Comparison of ENCODE assay signal across 31 cellular contexts in the genomic region with DNA sequence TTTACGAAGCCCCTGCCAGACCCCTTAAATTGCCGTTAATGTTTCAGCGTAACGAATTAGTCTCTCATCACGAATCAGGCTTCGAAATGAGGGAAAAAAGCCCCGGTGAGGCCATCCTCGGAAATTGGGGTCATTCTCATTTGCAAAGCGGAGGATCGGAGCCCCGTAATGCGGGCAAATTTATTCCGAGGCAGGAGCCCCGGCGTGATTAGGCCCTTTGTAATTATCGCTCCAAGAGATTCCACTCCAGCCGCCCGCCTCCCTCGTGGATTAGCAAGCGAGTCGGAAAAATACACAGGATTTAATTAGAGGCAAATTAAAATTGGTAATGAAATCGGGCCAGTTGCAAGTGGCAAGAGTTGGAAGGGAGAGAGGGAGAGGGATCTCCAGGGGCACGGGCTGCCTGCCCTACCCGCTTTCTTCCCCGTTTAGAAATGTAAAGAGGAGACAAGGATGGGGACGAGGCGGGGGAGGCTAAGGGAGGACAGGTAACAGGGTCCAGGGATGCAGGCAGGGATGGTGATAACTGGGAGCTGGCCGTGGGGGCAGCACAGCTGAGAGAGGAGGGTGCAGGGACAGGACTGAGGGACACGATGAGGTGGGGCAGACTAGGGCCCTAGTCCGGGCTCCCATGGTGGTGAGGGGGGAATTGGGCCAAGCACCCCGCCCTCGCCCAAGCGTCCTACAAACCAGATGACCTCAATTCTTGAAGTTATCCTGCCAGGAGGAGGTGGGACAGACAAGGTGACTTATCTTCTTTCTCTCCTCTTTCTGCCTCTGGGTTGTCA. TPM values are rescaled to one million over a fixed set of nuclear protein-coding genes. Genes with fewer than 3 reads are reported as not detected.
"Had no signal": no experiment of that assay in that cellular context is flagged by ENCODE, and none has a peak within 500 bp of the region (broad histone marks: within the 10 kb centered on the region; RNA-seq: fewer than 3 reads in every experiment).

No MANE protein-coding gene starts in this region.

- H3K4me3 ChIP-seq: cardiac muscle cell, Peyer's patch, SJCRH30 had no signal

- H3K9me2 ChIP-seq: SK-N-SH had no signal

- ATAC-seq: activated CD4-positive, alpha-beta T cell treated with anti-CD3 and anti-CD28 coated beads for 36 hours; activated T-helper 17 cell treated with anti-CD3 and anti-CD28 coated beads, Interleukin-2, amount 50 U/mL, for 72 hours had no signal

- H3K9ac ChIP-seq: KMS-11, SK-N-SH had no signal

- H3K4me1 ChIP-seq: Peyer's patch had no signal

- H3K27me3 ChIP-seq: brain microvascular endothelial cell, cardiac muscle cell, Peyer's patch, SJCRH30 had no signal

- H3K9me3 Mint-ChIP-seq: activated CD4-positive, alpha-beta memory T cell treated with anti-CD3 and anti-CD28 coated beads, Interleukin-2, amount 10 ng/mL, durations not matched to agents 7 days and 5 days; activated naive CD4-positive, alpha-beta T cell treated with anti-CD3 and anti-CD28 coated beads for 36 hours; activated T-helper 17 cell treated with anti-CD3 and anti-CD28 coated beads, Interleukin-2, amount 50 U/mL, for 72 hours had no signal

- H3K4me3 Mint-ChIP-seq: activated CD4-positive, alpha-beta memory T cell treated with anti-CD3 and anti-CD28 coated beads, Interleukin-2, amount 10 ng/mL, durations not matched to agents 7 days and 5 days; activated CD4-positive, alpha-beta T cell treated with anti-CD3 and anti-CD28 coated beads for 36 hours; activated naive CD4-positive, alpha-beta T cell treated with anti-CD3 and anti-CD28 coated beads for 36 hours; activated naive CD8-positive, alpha-beta T cell; activated T-helper 17 cell treated with anti-CD3 and anti-CD28 coated beads, Interleukin-2, amount 50 U/mL, for 72 hours had no signal

- H3K9me3 ChIP-seq: Peyer's patch, SJCRH30, SK-N-SH had no signal

- H3K4me1 Mint-ChIP-seq: activated CD4-positive, alpha-beta memory T cell treated with anti-CD3 and anti-CD28 coated beads, Interleukin-2, amount 10 ng/mL, durations not matched to agents 7 days and 5 days; activated T-helper 17 cell treated with anti-CD3 and anti-CD28 coated beads, Interleukin-2, amount 50 U/mL, for 72 hours had no signal

- H3K27ac ChIP-seq: brain microvascular endothelial cell, cardiac muscle cell, KMS-11, Peyer's patch, RWPE1, SJCRH30, VCaP had no signal

- DNase-seq: activated CD4-positive, alpha-beta memory T cell treated with anti-CD3 and anti-CD28 coated beads, Interleukin-2, amount 10 ng/mL, durations not matched to agents 7 days and 5 days; activated CD4-positive, alpha-beta T cell treated with anti-CD3 and anti-CD28 coated beads for 36 hours; activated CD4-positive, alpha-beta T cell treated with anti-CD3 and anti-CD28 coated beads, Interleukin-2, amount 50 U/mL, for 1 hour; activated CD4-positive, CD25-positive, alpha-beta regulatory T cell; activated gamma-delta T cell; activated naive CD4-positive, alpha-beta T cell treated with anti-CD3 and anti-CD28 coated beads for 36 hours; activated T-cell treated with anti-CD3 and anti-CD28 coated beads for 4 hours; activated T-cell treated with anti-CD3 and anti-CD28 coated beads, Interleukin-2, amount 50 U/mL, for 48 hours; amygdala; brain microvascular endothelial cell; NCI-H1092 treated with DMSO at 0.1 percent for 48 hours; NCI-H1417 treated with DMSO at 0.1 percent for 48 hours; NCI-H1694; NCI-H2029; NCI-H2107; NCI-H2171 treated with DMSO at 0.1 percent for 48 hours; NCI-H345; NCI-H510A treated with DMSO at 0.1 percent for 48 hours; Peyer's patch; Right ventricle myocardium superior; SJCRH30; SK-N-SH; T-helper 1 cell had no signal

- H3K27me3 Mint-ChIP-seq: activated CD4-positive, alpha-beta memory T cell treated with anti-CD3 and anti-CD28 coated beads, Interleukin-2, amount 10 ng/mL, durations not matched to agents 7 days and 5 days; activated CD4-positive, alpha-beta T cell treated with anti-CD3 and anti-CD28 coated beads for 36 hours; activated naive CD8-positive, alpha-beta T cell; activated T-helper 17 cell treated with anti-CD3 and anti-CD28 coated beads, Interleukin-2, amount 50 U/mL, for 72 hours had no signal

- H3K4me2 ChIP-seq: KMS-11, SK-N-SH had no signal

- H3K27ac Mint-ChIP-seq: activated CD4-positive, alpha-beta memory T cell treated with anti-CD3 and anti-CD28 coated beads, Interleukin-2, amount 10 ng/mL, durations not matched to agents 7 days and 5 days; activated CD4-positive, alpha-beta T cell treated with anti-CD3 and anti-CD28 coated beads for 36 hours; activated naive CD4-positive, alpha-beta T cell treated with anti-CD3 and anti-CD28 coated beads for 36 hours; activated naive CD8-positive, alpha-beta T cell; activated T-helper 17 cell treated with anti-CD3 and anti-CD28 coated beads, Interleukin-2, amount 50 U/mL, for 72 hours had no signal

RNA-seq across cellular contexts. Expression of gene MDFI, which starts 44.6 kb away (rescaled TPM):
- total RNA-seq: activated CD4-positive, alpha-beta memory T cell treated with anti-CD3 and anti-CD28 coated beads, Interleukin-2, amount 10 ng/mL, durations not matched to agents 7 days and 5 days; activated CD4-positive, alpha-beta T cell treated with anti-CD3 and anti-CD28 coated beads for 36 hours; activated CD8-positive, alpha-beta memory T cell treated with anti-CD3 and anti-CD28 coated beads for 36 hours; activated naive CD4-positive, alpha-beta T cell treated with anti-CD3 and anti-CD28 coated beads for 36 hours; activated T-helper 17 cell treated with anti-CD3 and anti-CD28 coated beads, Interleukin-2, amount 50 U/mL, for 72 hours; T-helper 2 cell treated with Interferon-gamma antibody and Interleukin-4, amounts not matched to agents 100 ng/mL and 5 ng/mL, for 36 hours had no signal
